ENCODE assay signal across 8 cellular contexts in genomic region chr11:1069740-1070139, GRCh38. TPM values are rescaled to one million over a fixed set of nuclear protein-coding genes. Genes with fewer than 3 reads are reported as not detected.
"Had no signal": no experiment of that assay in that cellular context is flagged by ENCODE, and none has a peak within 500 bp of the region (broad histone marks: within the 10 kb centered on the region; RNA-seq: fewer than 3 reads in every experiment).

No MANE protein-coding gene starts in this region.

- H3K4me3 ChIP-seq: GM23338, HAP-1, K562 had no signal

- H3K4me1 ChIP-seq: HAP-1 had no signal

- ATAC-seq: GM23338, HCT116, K562 had no signal

- H3K4me3 Mint-ChIP-seq: GM23338 had no signal

- H2AFZ ChIP-seq: GM23338 had no signal

- H3K9me3 ChIP-seq: HAP-1 had no signal

- FAIRE-seq: HTR-8/SVneo, K562 had no signal

- H3K4me1 Mint-ChIP-seq: GM23338 had no signal

- H3K27ac Mint-ChIP-seq: GM23338 had no signal

- H3K36me3 ChIP-seq: HAP-1 had no signal

- DNase-seq: H7, KG1 had no signal

- H3K9me3 Mint-ChIP-seq: GM23338 had no signal

- H3K4me2 ChIP-seq: GM23338 had no signal

RNA-seq across cellular contexts. Expression of gene MUC2, which starts 4.9 kb away (rescaled TPM):
- total RNA-seq: GM23338, H4, H7 had no signal
- polyA plus RNA-seq: GM23338 had no signal

RNA-seq across cellular contexts. Expression of gene MUC6, which starts 33.2 kb away (rescaled TPM):
- total RNA-seq: GM23338, H4, H7, K562 had no signal
- polyA plus RNA-seq: GM23338, K562 had no signal
